In the genomic region with DNA sequence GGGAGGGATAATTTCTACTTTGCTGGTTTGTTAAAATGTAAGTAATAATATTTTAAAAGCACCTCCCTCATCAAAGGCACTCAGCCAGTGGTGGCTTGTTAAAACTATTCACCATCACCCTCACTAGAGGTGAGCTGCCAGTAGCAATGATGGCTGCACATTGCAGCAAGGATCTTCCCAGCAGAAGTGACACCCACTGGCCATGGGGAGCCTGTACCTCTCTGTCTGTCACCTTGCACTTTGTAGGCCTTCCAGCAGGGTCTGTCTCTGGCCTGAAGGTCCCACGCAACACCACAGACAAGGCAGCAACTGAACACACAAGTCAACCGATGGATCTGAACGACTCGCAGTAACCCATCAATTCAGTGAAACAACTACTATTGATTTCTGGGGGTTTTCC, we compare ENCODE assay signal across 3 cellular contexts.
TF ChIP-seq lines count a peak whose summit lies in the region.

No MANE protein-coding gene starts in this region.

TF ChIP-seq in SK-N-SH, 30 proteins besides CTCF, POLR2A, EP300 and RAD21:
- TF ChIP-seq, protein P1, sequence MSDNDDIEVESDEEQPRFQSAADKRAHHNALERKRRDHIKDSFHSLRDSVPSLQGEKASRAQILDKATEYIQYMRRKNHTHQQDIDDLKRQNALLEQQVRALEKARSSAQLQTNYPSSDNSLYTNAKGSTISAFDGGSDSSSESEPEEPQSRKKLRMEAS (IDR thresholded peaks at IDR 0.05; ENCODE audit: low read depth): no peak
- TF ChIP-seq MXI1 (IDR thresholded peaks at IDR 0.05; ENCODE audit: low read depth, low read length) (no peak), EZH2phosphoT487 (IDR thresholded peaks at IDR 0.05; ENCODE audit: borderline replicate concordance, low read depth) (no peak), GATA2 (CRISPR knock-in tag; IDR thresholded peaks at IDR 0.05) (no peak), ELF1 (IDR thresholded peaks at IDR 0.05) (no peak), YY1 (IDR thresholded peaks at IDR 0.05; ENCODE audit: low read depth) (no peak), RCOR1 (IDR thresholded peaks at IDR 0.05; ENCODE audit: low read length) (no peak), RXRA (IDR thresholded peaks at IDR 0.05; ENCODE audit: borderline replicate concordance, low read depth) (no peak), RFX5 (IDR thresholded peaks at IDR 0.05; ENCODE audit: low read length) (no peak), REST (IDR thresholded peaks at IDR 0.05; ENCODE audit: low read depth, low read length) (no peak), JUND (IDR thresholded peaks at IDR 0.05) (no peak), CHD2 (IDR thresholded peaks at IDR 0.05; ENCODE audit: low read length, partially characterized antibody) (no peak), NRF1 (IDR thresholded peaks at IDR 0.05; ENCODE audit: low read depth, low read length) (no peak)
- TF ChIP-seq, protein P2, sequence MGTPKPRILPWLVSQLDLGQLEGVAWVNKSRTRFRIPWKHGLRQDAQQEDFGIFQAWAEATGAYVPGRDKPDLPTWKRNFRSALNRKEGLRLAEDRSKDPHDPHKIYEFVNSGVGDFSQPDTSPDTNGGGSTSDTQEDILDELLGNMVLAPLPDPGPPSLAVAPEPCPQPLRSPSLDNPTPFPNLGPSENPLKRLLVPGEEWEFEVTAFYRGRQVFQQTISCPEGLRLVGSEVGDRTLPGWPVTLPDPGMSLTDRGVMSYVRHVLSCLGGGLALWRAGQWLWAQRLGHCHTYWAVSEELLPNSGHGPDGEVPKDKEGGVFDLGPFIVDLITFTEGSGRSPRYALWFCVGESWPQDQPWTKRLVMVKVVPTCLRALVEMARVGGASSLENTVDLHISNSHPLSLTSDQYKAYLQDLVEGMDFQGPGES (IDR thresholded peaks at IDR 0.05; ENCODE audit: low read depth, low read length): no peak

TF ChIP-seq in SK-N-SH treated with all-trans-retinoic acid at 6 μM for 48 hours, 23 proteins besides CTCF, POLR2A, EP300 and RAD21:
- TF ChIP-seq ARNTL (CRISPR knock-in tag; IDR thresholded peaks at IDR 0.05; ENCODE audit: borderline replicate concordance, low read depth): no peak
- no peak for TF ChIP-seq TOX (CRISPR knock-in tag; IDR thresholded peaks at IDR 0.05; ENCODE audit: borderline replicate concordance)
- no peak for TF ChIP-seq TCF4 (CRISPR knock-in tag; IDR thresholded peaks at IDR 0.05; ENCODE audit: borderline replicate concordance)
- no peak for TF ChIP-seq PATZ1 (CRISPR knock-in tag; IDR thresholded peaks at IDR 0.05; ENCODE audit: borderline replicate concordance)
- no peak for TF ChIP-seq ZNF70 (CRISPR knock-in tag; IDR thresholded peaks at IDR 0.05)
- TF ChIP-seq RARB (CRISPR knock-in tag; IDR thresholded peaks at IDR 0.05): no peak
- TF ChIP-seq, protein P3, sequence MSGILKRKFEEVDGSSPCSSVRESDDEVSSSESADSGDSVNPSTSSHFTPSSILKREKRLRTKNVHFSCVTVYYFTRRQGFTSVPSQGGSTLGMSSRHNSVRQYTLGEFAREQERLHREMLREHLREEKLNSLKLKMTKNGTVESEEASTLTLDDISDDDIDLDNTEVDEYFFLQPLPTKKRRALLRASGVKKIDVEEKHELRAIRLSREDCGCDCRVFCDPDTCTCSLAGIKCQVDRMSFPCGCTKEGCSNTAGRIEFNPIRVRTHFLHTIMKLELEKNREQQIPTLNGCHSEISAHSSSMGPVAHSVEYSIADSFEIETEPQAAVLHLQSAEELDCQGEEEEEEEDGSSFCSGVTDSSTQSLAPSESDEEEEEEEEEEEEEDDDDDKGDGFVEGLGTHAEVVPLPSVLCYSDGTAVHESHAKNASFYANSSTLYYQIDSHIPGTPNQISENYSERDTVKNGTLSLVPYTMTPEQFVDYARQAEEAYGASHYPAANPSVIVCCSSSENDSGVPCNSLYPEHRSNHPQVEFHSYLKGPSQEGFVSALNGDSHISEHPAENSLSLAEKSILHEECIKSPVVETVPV (CRISPR knock-in tag; IDR thresholded peaks at IDR 0.05): no peak
- TF ChIP-seq TSHZ2 (CRISPR knock-in tag; IDR thresholded peaks at IDR 0.05): no peak
- no peak for TF ChIP-seq GLIS3 (CRISPR knock-in tag; IDR thresholded peaks at IDR 0.05)

TF ChIP-seq in GM23338, 12 proteins besides CTCF, POLR2A, EP300 and RAD21:
- TF ChIP-seq, protein P4, sequence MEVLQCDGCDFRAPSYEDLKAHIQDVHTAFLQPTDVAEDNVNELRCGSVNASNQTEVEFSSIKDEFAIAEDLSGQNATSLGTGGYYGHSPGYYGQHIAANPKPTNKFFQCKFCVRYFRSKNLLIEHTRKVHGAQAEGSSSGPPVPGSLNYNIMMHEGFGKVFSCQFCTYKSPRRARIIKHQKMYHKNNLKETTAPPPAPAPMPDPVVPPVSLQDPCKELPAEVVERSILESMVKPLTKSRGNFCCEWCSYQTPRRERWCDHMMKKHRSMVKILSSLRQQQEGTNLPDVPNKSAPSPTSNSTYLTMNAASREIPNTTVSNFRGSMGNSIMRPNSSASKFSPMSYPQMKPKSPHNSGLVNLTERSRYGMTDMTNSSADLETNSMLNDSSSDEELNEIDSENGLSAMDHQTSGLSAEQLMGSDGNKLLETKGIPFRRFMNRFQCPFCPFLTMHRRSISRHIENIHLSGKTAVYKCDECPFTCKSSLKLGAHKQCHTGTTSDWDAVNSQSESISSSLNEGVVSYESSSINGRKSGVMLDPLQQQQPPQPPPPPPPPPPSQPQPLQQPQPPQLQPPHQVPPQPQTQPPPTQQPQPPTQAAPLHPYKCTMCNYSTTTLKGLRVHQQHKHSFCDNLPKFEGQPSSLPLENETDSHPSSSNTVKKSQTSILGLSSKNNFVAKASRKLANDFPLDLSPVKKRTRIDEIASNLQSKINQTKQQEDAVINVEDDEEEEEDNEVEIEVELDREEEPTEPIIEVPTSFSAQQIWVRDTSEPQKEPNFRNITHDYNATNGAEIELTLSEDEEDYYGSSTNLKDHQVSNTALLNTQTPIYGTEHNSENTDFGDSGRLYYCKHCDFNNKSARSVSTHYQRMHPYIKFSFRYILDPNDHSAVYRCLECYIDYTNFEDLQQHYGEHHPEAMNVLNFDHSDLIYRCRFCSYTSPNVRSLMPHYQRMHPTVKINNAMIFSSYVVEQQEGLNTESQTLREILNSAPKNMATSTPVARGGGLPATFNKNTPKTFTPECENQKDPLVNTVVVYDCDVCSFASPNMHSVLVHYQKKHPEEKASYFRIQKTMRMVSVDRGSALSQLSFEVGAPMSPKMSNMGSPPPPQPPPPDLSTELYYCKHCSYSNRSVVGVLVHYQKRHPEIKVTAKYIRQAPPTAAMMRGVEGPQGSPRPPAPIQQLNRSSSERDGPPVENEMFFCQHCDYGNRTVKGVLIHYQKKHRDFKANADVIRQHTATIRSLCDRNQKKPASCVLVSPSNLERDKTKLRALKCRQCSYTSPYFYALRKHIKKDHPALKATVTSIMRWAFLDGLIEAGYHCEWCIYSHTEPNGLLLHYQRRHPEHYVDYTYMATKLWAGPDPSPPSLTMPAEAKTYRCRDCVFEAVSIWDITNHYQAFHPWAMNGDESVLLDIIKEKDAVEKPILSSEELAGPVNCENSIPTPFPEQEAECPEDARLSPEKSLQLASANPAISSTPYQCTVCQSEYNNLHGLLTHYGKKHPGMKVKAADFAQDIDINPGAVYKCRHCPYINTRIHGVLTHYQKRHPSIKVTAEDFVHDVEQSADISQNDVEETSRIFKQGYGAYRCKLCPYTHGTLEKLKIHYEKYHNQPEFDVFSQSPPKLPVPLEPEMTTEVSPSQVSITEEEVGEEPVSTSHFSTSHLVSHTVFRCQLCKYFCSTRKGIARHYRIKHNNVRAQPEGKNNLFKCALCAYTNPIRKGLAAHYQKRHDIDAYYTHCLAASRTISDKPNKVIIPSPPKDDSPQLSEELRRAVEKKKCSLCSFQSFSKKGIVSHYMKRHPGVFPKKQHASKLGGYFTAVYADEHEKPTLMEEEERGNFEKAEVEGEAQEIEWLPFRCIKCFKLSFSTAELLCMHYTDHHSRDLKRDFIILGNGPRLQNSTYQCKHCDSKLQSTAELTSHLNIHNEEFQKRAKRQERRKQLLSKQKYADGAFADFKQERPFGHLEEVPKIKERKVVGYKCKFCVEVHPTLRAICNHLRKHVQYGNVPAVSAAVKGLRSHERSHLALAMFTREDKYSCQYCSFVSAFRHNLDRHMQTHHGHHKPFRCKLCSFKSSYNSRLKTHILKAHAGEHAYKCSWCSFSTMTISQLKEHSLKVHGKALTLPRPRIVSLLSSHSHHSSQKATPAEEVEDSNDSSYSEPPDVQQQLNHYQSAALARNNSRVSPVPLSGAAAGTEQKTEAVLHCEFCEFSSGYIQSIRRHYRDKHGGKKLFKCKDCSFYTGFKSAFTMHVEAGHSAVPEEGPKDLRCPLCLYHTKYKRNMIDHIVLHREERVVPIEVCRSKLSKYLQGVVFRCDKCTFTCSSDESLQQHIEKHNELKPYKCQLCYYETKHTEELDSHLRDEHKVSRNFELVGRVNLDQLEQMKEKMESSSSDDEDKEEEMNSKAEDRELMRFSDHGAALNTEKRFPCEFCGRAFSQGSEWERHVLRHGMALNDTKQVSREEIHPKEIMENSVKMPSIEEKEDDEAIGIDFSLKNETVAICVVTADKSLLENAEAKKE (CRISPR knock-in tag; IDR thresholded peaks at IDR 0.05): 0 out of 2 replicates have a peak, but pooled peaks have one; percentile 17
- TF ChIP-seq REST (IDR thresholded peaks at IDR 0.05; ENCODE audit: unreplicated experiment): no peak
